Comparison of ENCODE assay signal across 18 cellular contexts in the genomic region with DNA sequence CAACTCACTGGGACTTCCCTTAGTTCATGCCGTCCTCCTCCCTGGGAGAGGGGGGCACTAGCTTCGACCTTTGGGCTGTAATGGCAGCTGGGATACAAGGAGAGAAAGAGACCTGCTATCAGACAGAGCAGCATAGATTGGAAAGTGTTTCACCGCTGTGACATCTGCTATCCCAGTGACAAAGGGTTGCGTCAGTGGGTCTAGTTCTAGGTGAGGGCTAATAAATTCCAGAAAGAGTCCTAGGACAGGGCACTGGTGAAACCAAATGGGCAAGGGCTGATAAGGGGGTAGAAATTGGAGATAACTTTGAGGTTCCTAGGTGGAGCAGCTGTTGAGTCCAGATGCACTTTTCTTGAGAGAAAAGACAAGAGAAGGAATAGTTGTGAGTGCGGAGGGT.
"Had no signal": no experiment of that assay in that cellular context is flagged by ENCODE, and none has a peak within 500 bp of the region (broad histone marks: within the 10 kb centered on the region; RNA-seq: fewer than 3 reads in every experiment).

No MANE protein-coding gene starts in this region.

- H3K27ac ChIP-seq: colonic mucosa, foreskin keratinocyte, lower lobe of right lung, psoas muscle, suprapubic skin, thyroid gland, upper lobe of left lung, uterus had no signal

- H3K4me1 ChIP-seq: colonic mucosa, lower lobe of right lung, psoas muscle, suprapubic skin, upper lobe of left lung, uterus had no signal

- H3K4me3 ChIP-seq: colonic mucosa, lower lobe of right lung, psoas muscle, suprapubic skin, thyroid gland, upper lobe of left lung, uterus had no signal

- H3K27ac Mint-ChIP-seq: memory B cell, naive B cell, nephron progenitor cell had no signal

- H3K4me1 Mint-ChIP-seq: memory B cell, naive B cell had no signal

- DNase-seq: colonic mucosa; dermis blood vessel endothelial cell; erythroblast; foreskin keratinocyte; head of caudate nucleus; hippocampal formation; lower lobe of right lung; naive B cell; nephron progenitor cell; psoas muscle; stimulated activated CD4-positive, alpha-beta T cell treated with anti-CD3 and anti-CD28 coated beads, Interleukin-2, amount 100 ng/mL, for 24 hours; stimulated activated naive CD4-positive, alpha-beta T cell treated with Interleukin-2 at 50 U/mL for 16 hours; thyroid gland; upper lobe of left lung; uterus had no signal

- H3K36me3 Mint-ChIP-seq: naive B cell had no signal

- H3K27me3 ChIP-seq: colonic mucosa, suprapubic skin, thyroid gland, upper lobe of left lung, uterus had no signal

- H3K9me3 ChIP-seq: colonic mucosa, lower lobe of right lung, psoas muscle, suprapubic skin, thyroid gland, upper lobe of left lung, uterus had no signal

- ATAC-seq: foreskin keratinocyte, psoas muscle, sciatic nerve had no signal

- H3K4me3 Mint-ChIP-seq: memory B cell, nephron progenitor cell had no signal

- H3K36me3 ChIP-seq: colonic mucosa, lower lobe of right lung, suprapubic skin, thyroid gland, upper lobe of left lung, uterus had no signal
